21 cellular contexts compared by ENCODE assay signal in genomic region chr17:51711581-51711980, GRCh38.
"Had no signal": no experiment of that assay in that cellular context is flagged by ENCODE, and none has a peak within 500 bp of the region (broad histone marks: within the 10 kb centered on the region; RNA-seq: fewer than 3 reads in every experiment).

No MANE protein-coding gene starts in this region.

- H3K27me3 ChIP-seq: transverse colon, uterus had no signal

- H3K4me3 Mint-ChIP-seq: activated CD4-positive, alpha-beta memory T cell treated with anti-CD3 and anti-CD28 coated beads, Interleukin-2, amount 10 ng/mL, durations not matched to agents 7 days and 5 days; activated naive CD8-positive, alpha-beta T cell treated with anti-CD3 and anti-CD28 coated beads, Interleukin-2, amount 50 U/mL, for 24 hours; activated T-cell treated with anti-CD3 and anti-CD28 coated beads, Interleukin-2, amount 50 U/mL, for 72 hours; immature natural killer cell; natural killer cell; stimulated activated naive B cell treated with anti-CD40 and anti-IgM and Interleukin-4, amounts not matched to agents 10 μg/mL and 1 μg/mL and 100 μg/mL, for 72 hours had no signal

- H3K9me3 ChIP-seq: left lung, transverse colon, uterus had no signal

- H3K4me1 Mint-ChIP-seq: activated CD4-positive, alpha-beta memory T cell treated with anti-CD3 and anti-CD28 coated beads, Interleukin-2, amount 10 ng/mL, durations not matched to agents 7 days and 5 days; activated naive CD8-positive, alpha-beta T cell treated with anti-CD3 and anti-CD28 coated beads, Interleukin-2, amount 50 U/mL, for 24 hours; immature natural killer cell; natural killer cell; stimulated activated naive B cell treated with anti-CD40 and anti-IgM and Interleukin-4, amounts not matched to agents 10 μg/mL and 1 μg/mL and 100 μg/mL, for 72 hours had no signal

- H3K27me3 Mint-ChIP-seq: activated CD4-positive, alpha-beta memory T cell treated with anti-CD3 and anti-CD28 coated beads, Interleukin-2, amount 10 ng/mL, durations not matched to agents 7 days and 5 days had no signal

- H3K4me1 ChIP-seq: left lung, transverse colon, uterus had no signal

- H3K27ac ChIP-seq: heart right ventricle, left lung, transverse colon, uterus had no signal

- H3K27ac Mint-ChIP-seq: activated CD4-positive, alpha-beta memory T cell treated with anti-CD3 and anti-CD28 coated beads, Interleukin-2, amount 10 ng/mL, durations not matched to agents 7 days and 5 days; activated naive CD8-positive, alpha-beta T cell treated with anti-CD3 and anti-CD28 coated beads, Interleukin-2, amount 50 U/mL, for 24 hours; activated T-cell treated with anti-CD3 and anti-CD28 coated beads, Interleukin-2, amount 50 U/mL, for 72 hours; immature natural killer cell; natural killer cell; progenitor cell of endocrine pancreas; stimulated activated naive B cell treated with anti-CD40 and anti-IgM and Interleukin-4, amounts not matched to agents 10 μg/mL and 1 μg/mL and 100 μg/mL, for 72 hours had no signal

- H3K36me3 Mint-ChIP-seq: immature natural killer cell; natural killer cell; stimulated activated naive B cell treated with anti-CD40 and anti-IgM and Interleukin-4, amounts not matched to agents 10 μg/mL and 1 μg/mL and 100 μg/mL, for 72 hours had no signal

- H3K9me3 Mint-ChIP-seq: activated CD4-positive, alpha-beta memory T cell treated with anti-CD3 and anti-CD28 coated beads, Interleukin-2, amount 10 ng/mL, durations not matched to agents 7 days and 5 days; activated naive CD8-positive, alpha-beta T cell treated with anti-CD3 and anti-CD28 coated beads, Interleukin-2, amount 50 U/mL, for 24 hours; activated T-cell treated with anti-CD3 and anti-CD28 coated beads, Interleukin-2, amount 50 U/mL, for 72 hours; immature natural killer cell; natural killer cell; stimulated activated naive B cell treated with anti-CD40 and anti-IgM and Interleukin-4, amounts not matched to agents 10 μg/mL and 1 μg/mL and 100 μg/mL, for 72 hours had no signal

- DNase-seq: activated CD4-positive, alpha-beta memory T cell treated with anti-CD3 and anti-CD28 coated beads, Interleukin-2, amount 10 ng/mL, durations not matched to agents 7 days and 5 days; activated CD4-positive, alpha-beta T cell treated with anti-CD3 and anti-CD28 coated beads for 48 hours; activated effector memory CD4-positive, alpha-beta T cell treated with anti-CD3 and anti-CD28 coated beads, Interleukin-2, amount 50 U/mL, for 16 hours; activated naive CD4-positive, alpha-beta T cell treated with anti-CD3 and anti-CD28 coated beads, Interleukin-2, amount 50 U/mL, for 16 hours; activated naive CD8-positive, alpha-beta T cell treated with anti-CD3 and anti-CD28 coated beads, Interleukin-2, amount 50 U/mL, for 24 hours; activated T-cell treated with anti-CD3 and anti-CD28 coated beads, Interleukin-2, amount 50 U/mL, for 72 hours; cerebellar nuclear complex; cortex of kidney; heart right ventricle; immature natural killer cell; kidney glomerular epithelial cell; left lung; midbrain; natural killer cell; retina; stimulated activated CD4-positive, alpha-beta T cell treated with anti-CD3 and anti-CD28 coated beads, Interleukin-2, amount 100 ng/mL, for 48 hours; stimulated activated CD8-positive, alpha-beta memory T cell treated with anti-CD3 and anti-CD28 coated beads, Interleukin-4, amount 100 ng/mL, for 48 hours; stimulated activated naive B cell treated with anti-CD40 and anti-IgM and Interleukin-4, amounts not matched to agents 10 μg/mL and 1 μg/mL and 100 μg/mL, for 72 hours; transverse colon; uterus had no signal

- ATAC-seq: activated naive CD8-positive, alpha-beta T cell treated with anti-CD3 and anti-CD28 coated beads, Interleukin-2, amount 50 U/mL, for 24 hours; activated T-cell treated with anti-CD3 and anti-CD28 coated beads, Interleukin-2, amount 50 U/mL, for 72 hours; heart right ventricle; left lung; natural killer cell; stimulated activated naive B cell treated with anti-CD40 and anti-IgM and Interleukin-4, amounts not matched to agents 10 μg/mL and 1 μg/mL and 100 μg/mL, for 72 hours had no signal

- H3K4me3 ChIP-seq: heart right ventricle, left lung, transverse colon, uterus had no signal

- H3K36me3 ChIP-seq: heart right ventricle, left lung, transverse colon, uterus had no signal
